Comparison of ENCODE assay signal across 8 cellular contexts in the genomic region with DNA sequence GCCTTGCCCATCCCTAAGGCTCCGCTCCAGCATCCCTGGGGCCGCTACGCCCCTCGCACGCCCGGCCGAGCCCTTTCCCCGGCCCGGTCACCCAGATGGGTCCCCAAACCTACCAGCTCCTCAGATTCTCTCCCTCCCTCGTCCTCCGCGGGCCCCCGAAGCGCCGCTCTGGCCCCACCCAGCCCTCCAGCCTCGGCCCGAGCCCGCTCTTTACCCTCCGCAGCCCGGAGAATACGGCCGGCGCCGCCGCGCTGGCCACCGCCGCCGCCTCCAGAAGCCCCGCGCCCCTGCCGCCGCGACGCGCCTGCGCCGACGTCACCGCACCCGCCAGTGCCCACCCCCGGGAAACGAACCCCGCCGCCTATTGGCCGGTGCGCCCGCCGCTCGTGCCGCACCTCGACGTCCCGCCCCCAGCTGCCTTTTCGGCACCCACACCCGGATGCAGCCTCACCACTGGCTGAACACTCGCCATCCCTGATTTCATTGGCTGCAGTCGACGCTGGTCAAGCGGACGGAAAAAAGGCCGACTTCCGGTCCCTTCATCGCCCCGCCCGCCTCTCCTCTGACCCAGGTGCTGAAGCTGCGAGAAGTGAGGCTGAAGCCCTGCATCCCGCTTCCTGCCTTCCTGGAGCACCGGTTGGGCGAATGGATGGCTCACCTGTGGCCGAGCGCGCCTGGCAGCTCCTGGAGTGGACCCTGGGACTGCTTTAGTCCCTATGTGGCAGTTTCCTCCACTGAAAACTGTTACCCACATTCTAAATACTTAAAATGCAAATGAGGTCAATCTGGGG. TPM values are rescaled to one million over a fixed set of nuclear protein-coding genes. Genes with fewer than 3 reads are reported as not detected.
A peak's percentile ranks its signal among the peaks of the same experiment; 100 is the strongest.
DNase-seq lines count a peak whose midpoint lies in the region; ATAC-seq and TF ChIP-seq lines count a peak whose summit lies in the region.

A gene (minus strand): TSS at position 292 of the 791 bp plus-strand sequence. CDS start 1,364 bp downstream, outside the sequence.

- H3K4me1 Mint-ChIP-seq in activated naive CD8-positive, alpha-beta T cell (ENCODE audit: low read depth), result peaks cover 32% of the 10 kb centered on the region
- H3K4me1 Mint-ChIP-seq in glutamatergic neuron (ENCODE audit: low read depth, unreplicated experiment) (peaks cover 18% of the 10 kb centered on the region), osteocyte (ENCODE audit: unreplicated experiment) (peaks cover 25% of the 10 kb centered on the region)

- peak within 1 kb of the TSS; percentile 67 for H3K27ac Mint-ChIP-seq in activated naive CD8-positive, alpha-beta T cell
- peak within 1 kb of the TSS; percentile 99 for H3K27ac Mint-ChIP-seq in glutamatergic neuron (ENCODE audit: unreplicated experiment)
- H3K27ac Mint-ChIP-seq in osteocyte (ENCODE audit: unreplicated experiment), result peak within 1 kb of the TSS; percentile 96

- no peaks in the 10 kb centered on the region for H3K9me3 ChIP-seq in thymus (ENCODE audit: control insufficient read depth)

- no peaks in the 10 kb centered on the region for H3K36me3 Mint-ChIP-seq in activated naive CD8-positive, alpha-beta T cell
- H3K36me3 Mint-ChIP-seq in glutamatergic neuron (ENCODE audit: unreplicated experiment) (no peaks in the 10 kb centered on the region), osteocyte (ENCODE audit: unreplicated experiment) (peaks cover 15% of the 10 kb centered on the region)

- H3K27me3 Mint-ChIP-seq in activated naive CD8-positive, alpha-beta T cell, result no peaks in the 10 kb centered on the region
- H3K27me3 Mint-ChIP-seq in glutamatergic neuron (ENCODE audit: unreplicated experiment) (peaks cover 4% of the 10 kb centered on the region), osteocyte (ENCODE audit: unreplicated experiment) (no peaks in the 10 kb centered on the region)

- H3K4me3 Mint-ChIP-seq in activated naive CD8-positive, alpha-beta T cell, result peak within 1 kb of the TSS; percentile 88
- H3K4me3 Mint-ChIP-seq in glutamatergic neuron (ENCODE audit: unreplicated experiment) (peak within 1 kb of the TSS; percentile 97), osteocyte (ENCODE audit: unreplicated experiment) (peak within 1 kb of the TSS; percentile 97)

- CTCF ChIA-PET in GM10248 (lab: Yijun Ruan, JAX), result interaction anchor here (0.9 to 1.5 kb wide), 3 partner anchors 12 to 17 kb away, joined by 3 to 5 read pairs (median 4); a partner anchor contains a TSS

- ATAC-seq in HG02623 (IDR thresholded peaks at IDR 0.05; ENCODE audit: unreplicated experiment), result peak; percentile 91

- WGBS in thymus, result 2% methylated on average over 73 of the region's 73 CpGs

- DNase-seq in GM10248 (ENCODE audit: extremely low spot score) (peak; percentile 97), NCI-H1105 (lab: John Stamatoyannopoulos, UW) (peak; percentile 99), SKM-1 treated with dmso at 0.1 percent for 144 hours (lab: John Stamatoyannopoulos, UW; ENCODE audit: unreplicated experiment) (peak; percentile 97), glutamatergic neuron (peak; percentile 99), osteocyte (ENCODE audit: extremely low spot score, unreplicated experiment) (peak; percentile 99)

- H3K9me3 Mint-ChIP-seq in activated naive CD8-positive, alpha-beta T cell (ENCODE audit: low read depth), result no peaks in the 10 kb centered on the region
- H3K9me3 Mint-ChIP-seq in glutamatergic neuron (ENCODE audit: unreplicated experiment) (peaks cover 5% of the 10 kb centered on the region), osteocyte (ENCODE audit: unreplicated experiment) (no peaks in the 10 kb centered on the region)

- peak within 1 kb of the TSS; percentile 90 for H3K27ac ChIP-seq in thymus (ENCODE audit: low read depth)

- H3K4me1 ChIP-seq in thymus (ENCODE audit: control insufficient read depth, insufficient read depth, low read length), result peaks cover 11% of the 10 kb centered on the region

- peak within 1 kb of the TSS; percentile 87 for H3K4me3 ChIP-seq in thymus (ENCODE audit: low read length)

- POLR2A ChIA-PET in GM10248 (lab: Yijun Ruan, JAX), result interaction anchor here (0.6 to 2.9 kb wide), 8 partner anchors 10 to 208 kb away, joined by 3 to 29 read pairs (median 6); a partner anchor contains a TSS

- peaks cover 44% of the 10 kb centered on the region for H3K36me3 ChIP-seq in thymus (ENCODE audit: control insufficient read depth, insufficient read depth)

- TF ChIP-seq CTCF in GM10248 (IDR thresholded peaks at IDR 0.05; ENCODE audit: control extremely low read depth, extremely low read depth, low read depth, missing control alignments), result no peak
- TF ChIP-seq CTCF in glutamatergic neuron (IDR thresholded peaks at IDR 0.05; ENCODE audit: partially characterized antibody, unreplicated experiment), result peak; percentile 41
- no peak for TF ChIP-seq CTCF in osteocyte (IDR thresholded peaks at IDR 0.05)

- no peaks in the 10 kb centered on the region for H3K27me3 ChIP-seq in thymus (ENCODE audit: control insufficient read depth, insufficient read depth)

RNA-seq across cellular contexts. Expression of the gene that starts here (rescaled TPM):
- total RNA-seq in glutamatergic neuron (ENCODE audit: unreplicated experiment) (221 TPM), osteocyte (92.9 and 94.7 TPM in 2 replicates)
- polyA plus RNA-seq in thymus, result 50.7 TPM

Comparison
In these comparisons a context has a peak if more than half of its experiments do, and no peak if none do; other contexts are left out.
1. Peak in every context shown above with its lines: DNase-seq, ATAC-seq, H3K4me3 ChIP-seq and H3K27ac ChIP-seq.